ENCODE assay signal across 8 cellular contexts in genomic region chr11:27722117-27722844, GRCh38. TPM values are rescaled to one million over a fixed set of nuclear protein-coding genes. Genes with fewer than 3 reads are reported as not detected.
DNase-seq lines count a peak whose midpoint lies in the region; ATAC-seq and TF ChIP-seq lines count a peak whose summit lies in the region.

No MANE protein-coding gene starts in this region.

- peaks cover 4% of the 10 kb centered on the region for H3K4me1 Mint-ChIP-seq in activated CD4-positive, alpha-beta T cell treated with anti-CD3 and anti-CD28 coated beads, Interleukin-2, amount 10 ng/mL, durations not matched to agents 7 days and 5 days
- peaks cover 5% of the 10 kb centered on the region for H3K4me1 Mint-ChIP-seq in CD4-positive, alpha-beta T cell (ENCODE audit: low read depth)

- 0 to 1% methylated on average over 50 to 52 of the region's 52 CpGs for WGBS in ectodermal cell, 2 experiments
- 0 to 2% (median 1%) methylated on average over 52 of the region's 52 CpGs for WGBS in ovary, 3 donors

- POLR2A ChIA-PET in activated CD4-positive, alpha-beta T cell treated with anti-CD3 and anti-CD28 coated beads, Interleukin-2, amount 10 ng/mL, durations not matched to agents 7 days and 5 days (lab: Charles Lee) = no interaction called here
- POLR2A ChIA-PET in CD4-positive, alpha-beta T cell (lab: Charles Lee) = no interaction called here

- no peaks in the 10 kb centered on the region for H3K9me3 ChIP-seq in ectodermal cell (ENCODE audit: control insufficient read depth, low read length)
- no peaks in the 10 kb centered on the region for H3K9me3 ChIP-seq in ovary
- H3K9me3 ChIP-seq in CD4-positive, alpha-beta T cell (ENCODE audit: control insufficient read depth, low read length) = peaks cover 13% of the 10 kb centered on the region

- H3K27me3 ChIP-seq in ectodermal cell (ENCODE audit: control insufficient read depth, insufficient read depth, low read length, poor library complexity, severe bottlenecking) = peaks cover 69% of the 10 kb centered on the region
- H3K27me3 ChIP-seq in ovary = no peaks in the 10 kb centered on the region
- peaks cover 68% of the 10 kb centered on the region for H3K27me3 ChIP-seq in CD4-positive, alpha-beta T cell (ENCODE audit: control insufficient read depth, insufficient read depth, low read length)

- peaks cover 62% of the 10 kb centered on the region for H3K27me3 Mint-ChIP-seq in activated CD4-positive, alpha-beta T cell treated with anti-CD3 and anti-CD28 coated beads, Interleukin-2, amount 10 ng/mL, durations not matched to agents 7 days and 5 days
- H3K27me3 Mint-ChIP-seq in CD4-positive, alpha-beta T cell = peaks cover 73% of the 10 kb centered on the region

- CTCF ChIA-PET in activated CD4-positive, alpha-beta T cell treated with anti-CD3 and anti-CD28 coated beads, Interleukin-2, amount 10 ng/mL, durations not matched to agents 7 days and 5 days (lab: Charles Lee) = no interaction called here
- CTCF ChIA-PET in CD4-positive, alpha-beta T cell (lab: Charles Lee) = no interaction called here

- intact Hi-C loops in ovary (cut with DNase I) = no loop called here
- intact Hi-C loops in CD4-positive, alpha-beta T cell (cut with DNase I, micrococcal nuclease) = no loop called here

- H3K4me1 ChIP-seq in ectodermal cell (ENCODE audit: control insufficient read depth, insufficient read depth, low read length) (peaks cover 15% of the 10 kb centered on the region), ovary (ENCODE audit: insufficient read depth) (peaks cover 14% of the 10 kb centered on the region)

- TF ChIP-seq CTCF in ovary (IDR thresholded peaks at IDR 0.05) = no peak
- no peak for TF ChIP-seq CTCF in CD4-positive, alpha-beta T cell (IDR thresholded peaks at IDR 0.05)

- H3K4me3 ChIP-seq in ectodermal cell (ENCODE audit: insufficient read depth, low read depth, low read length) (peak overlapping the region; percentile 56), ovary (peak overlapping the region; percentile 12)

- DNase-seq in activated CD4-positive, alpha-beta T cell treated with anti-CD3 and anti-CD28 coated beads for 48 hours = peak; percentile 36
- no peak for DNase-seq in activated CD4-positive, alpha-beta T cell treated with anti-CD3 and anti-CD28 coated beads, Interleukin-2, amount 10 ng/mL, durations not matched to agents 7 days and 5 days
- DNase-seq in MV-4-11 (lab: John Stamatoyannopoulos, UW) (peak; percentile 29), ovary (no peak), HuH-7 (ENCODE audit: low spot score) (no peak)
- no peak for DNase-seq in CD4-positive, alpha-beta T cell

- H3K27ac Mint-ChIP-seq in activated CD4-positive, alpha-beta T cell treated with anti-CD3 and anti-CD28 coated beads, Interleukin-2, amount 10 ng/mL, durations not matched to agents 7 days and 5 days = no peak overlapping the region
- no peak overlapping the region for H3K27ac Mint-ChIP-seq in CD4-positive, alpha-beta T cell

- TF ChIP-seq EP300 in ovary (IDR thresholded peaks at IDR 0.05) = no peak

- H3K36me3 ChIP-seq in ectodermal cell (ENCODE audit: control insufficient read depth, insufficient read depth, low read length) (no peaks in the 10 kb centered on the region), ovary (no peaks in the 10 kb centered on the region)

- no peak overlapping the region for H3K4me3 Mint-ChIP-seq in activated CD4-positive, alpha-beta T cell treated with anti-CD3 and anti-CD28 coated beads, Interleukin-2, amount 10 ng/mL, durations not matched to agents 7 days and 5 days
- no peak overlapping the region for H3K4me3 Mint-ChIP-seq in CD4-positive, alpha-beta T cell

- H3K27ac ChIP-seq in ectodermal cell (ENCODE audit: insufficient read depth, low read depth, low read length, poor library complexity, severe bottlenecking) (no peak overlapping the region), ovary (no peak overlapping the region)
- H3K27ac ChIP-seq in CD4-positive, alpha-beta T cell (ENCODE audit: low read depth, low read length) = no peak overlapping the region

- peaks cover 6% of the 10 kb centered on the region for H3K9me3 Mint-ChIP-seq in activated CD4-positive, alpha-beta T cell treated with anti-CD3 and anti-CD28 coated beads, Interleukin-2, amount 10 ng/mL, durations not matched to agents 7 days and 5 days
- H3K9me3 Mint-ChIP-seq in CD4-positive, alpha-beta T cell = peaks cover 12% of the 10 kb centered on the region

- peaks cover 8% of the 10 kb centered on the region for H3K36me3 Mint-ChIP-seq in activated CD4-positive, alpha-beta T cell treated with anti-CD3 and anti-CD28 coated beads, Interleukin-2, amount 10 ng/mL, durations not matched to agents 7 days and 5 days (ENCODE audit: low read depth)
- H3K36me3 Mint-ChIP-seq in CD4-positive, alpha-beta T cell (ENCODE audit: low read depth) = no peaks in the 10 kb centered on the region

- no peak for ATAC-seq in CD4-positive, alpha-beta T cell (ENCODE audit: poor library complexity)
- ATAC-seq in GM21528 (IDR thresholded peaks at IDR 0.05; ENCODE audit: low FRiP score, unreplicated experiment) = no peak

- no peak for TF ChIP-seq POLR2A in ovary (IDR thresholded peaks at IDR 0.05)

RNA-seq across cellular contexts. Expression of gene BDNF, which starts 22.0 kb away (rescaled TPM):
- total RNA-seq in activated CD4-positive, alpha-beta T cell treated with anti-CD3 and anti-CD28 coated beads, Interleukin-2, amount 10 ng/mL, durations not matched to agents 7 days and 5 days = not detected
- polyA plus RNA-seq in ectodermal cell (2013, experiment 1 of 4) = 0.94 TPM
- polyA plus RNA-seq in ectodermal cell (2013, experiment 2 of 4) = 0.62 TPM
- polyA plus RNA-seq in ectodermal cell (2013, experiment 3 of 4) = 0.80 TPM
- polyA plus RNA-seq in ectodermal cell (2013, experiment 4 of 4) = 0.65 TPM
- 1 to 10 TPM in 2 of 7 donors, under 1 TPM in 4, not detected in 1; 0.10 to 2.6 (median 0.50) TPM for total RNA-seq in ovary
- polyA plus RNA-seq in ovary = under 1 TPM; 0.77 to 1.00 TPM
- total RNA-seq in CD4-positive, alpha-beta T cell = not detected

Comparison
In these comparisons a context has a peak if more than half of its experiments do, and no peak if none do; other contexts are left out.
1. DNase-seq: peak in activated CD4-positive, alpha-beta T cell treated with anti-CD3 and anti-CD28 coated beads for 48 hours (single experiment) and MV-4-11 (single experiment); none in activated CD4-positive, alpha-beta T cell treated with anti-CD3 and anti-CD28 coated beads, Interleukin-2, amount 10 ng/mL, durations not matched to agents 7 days and 5 days (single experiment), ovary (0 of 5), HuH-7 (single experiment) and CD4-positive, alpha-beta T cell (0 of 10).